ENCODE assay signal across 9 cellular contexts in genomic region chr5:2626572-2626971, GRCh38.
"Had no signal": no experiment of that assay in that cellular context is flagged by ENCODE, and none has a peak within 500 bp of the region (broad histone marks: within the 10 kb centered on the region; RNA-seq: fewer than 3 reads in every experiment).

No MANE protein-coding gene starts in this region.

- H3K9me3 ChIP-seq: HAP-1 had no signal

- H3K9ac ChIP-seq: GM23248 had no signal

- H3K4me2 ChIP-seq: GM23338 had no signal

- ATAC-seq: GM23338, HCT116 had no signal

- H3K4me3 ChIP-seq: GM23248, GM23338, HAP-1 had no signal

- DNase-seq: GM23248, GOT3, H7, H9, HCEC 1CT, HFFc6 had no signal

- H2AFZ ChIP-seq: GM23248, GM23338 had no signal

- H3K4me1 ChIP-seq: HAP-1 had no signal

- H3K36me3 ChIP-seq: HAP-1 had no signal

- H3K27ac ChIP-seq: GM23248 had no signal
